In the genomic region with DNA sequence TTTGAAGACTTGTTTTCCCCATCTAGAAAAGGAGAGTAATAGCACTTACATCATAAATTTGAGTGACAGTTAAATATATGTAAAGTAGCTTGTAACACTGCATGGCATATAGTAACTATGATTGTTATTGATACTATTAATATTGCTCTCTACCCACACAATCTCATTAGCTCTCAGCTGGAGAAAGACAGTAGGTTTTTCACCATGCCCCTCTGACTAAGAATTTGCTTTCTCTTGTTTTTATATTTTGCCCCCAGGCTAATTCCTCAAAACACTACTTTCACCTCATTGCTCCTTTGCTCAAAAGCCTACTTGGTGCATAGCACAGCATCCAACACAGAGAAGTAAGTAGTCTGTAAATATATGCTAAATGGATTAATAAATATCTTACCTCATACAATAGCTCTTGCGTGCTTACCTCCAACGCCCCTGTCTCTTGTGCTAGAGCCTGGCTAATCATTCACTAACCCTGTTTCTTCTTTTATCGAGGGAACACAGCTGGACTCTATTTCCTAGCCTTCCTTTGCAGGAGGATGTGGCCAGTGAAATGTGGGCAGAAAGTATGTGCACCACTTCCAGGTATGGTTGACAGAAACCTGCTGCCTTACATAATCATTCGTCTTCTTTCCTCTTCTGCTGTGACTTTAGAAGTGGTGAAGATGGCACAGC, we compare ENCODE assay signal across 8 cellular contexts.
A peak's percentile ranks its signal among the peaks of the same experiment; 100 is the strongest.
DNase-seq lines count a peak whose midpoint lies in the region; ATAC-seq and TF ChIP-seq lines count a peak whose summit lies in the region.

No MANE protein-coding gene starts in this region.

- TF ChIP-seq CTCF in omental fat pad (IDR thresholded peaks at IDR 0.05), result no peak
- TF ChIP-seq CTCF in testis (IDR thresholded peaks at IDR 0.05), result no peak

- intact Hi-C loops in testis (cut with DNase I; ENCODE audit: low total_unique reads), result no loop called here

- H3K9me3 ChIP-seq in testis, result no peaks in the 10 kb centered on the region

- DNase-seq in HK-2 (ENCODE audit: unreplicated experiment), result peak; percentile 52
- peak; percentile 59 for DNase-seq in islet precursor cell
- no peak for DNase-seq in NCI-H2171 (lab: John Stamatoyannopoulos, UW)
- no peak for DNase-seq in dermis blood vessel endothelial cell
- no peak for DNase-seq in omental fat pad (ENCODE audit: low spot score)
- DNase-seq in testis, result no peak

- ATAC-seq in GM18498 (IDR thresholded peaks at IDR 0.05; ENCODE audit: unreplicated experiment) (peak; percentile 78), GM21717 (IDR thresholded peaks at IDR 0.05; ENCODE audit: unreplicated experiment) (peak; percentile 76), omental fat pad (ENCODE audit: low FRiP score) (no peak)

- no peak overlapping the region for H3K4me3 ChIP-seq in testis

- H3K4me1 ChIP-seq in testis, result no peaks in the 10 kb centered on the region

- H3K36me3 ChIP-seq in testis (ENCODE audit: low read depth, missing control alignments), result no peaks in the 10 kb centered on the region

- WGBS in testis, 2 donors, result 71 to 87% methylated on average over 4 of the region's 4 CpGs

- no peak overlapping the region for H3K27ac ChIP-seq in testis

- TF ChIP-seq POLR2A in testis (IDR thresholded peaks at IDR 0.05), result no peak

- no peaks in the 10 kb centered on the region for H3K27me3 ChIP-seq in testis

Comparison
In these comparisons a context has a peak if more than half of its experiments do, and no peak if none do; other contexts are left out.
1. DNase-seq: peak in HK-2 (single experiment) and islet precursor cell (single experiment); none in NCI-H2171 (single experiment), dermis blood vessel endothelial cell (single experiment), omental fat pad (single experiment) and testis (single experiment).